22 cellular contexts compared by ENCODE assay signal in the genomic region with DNA sequence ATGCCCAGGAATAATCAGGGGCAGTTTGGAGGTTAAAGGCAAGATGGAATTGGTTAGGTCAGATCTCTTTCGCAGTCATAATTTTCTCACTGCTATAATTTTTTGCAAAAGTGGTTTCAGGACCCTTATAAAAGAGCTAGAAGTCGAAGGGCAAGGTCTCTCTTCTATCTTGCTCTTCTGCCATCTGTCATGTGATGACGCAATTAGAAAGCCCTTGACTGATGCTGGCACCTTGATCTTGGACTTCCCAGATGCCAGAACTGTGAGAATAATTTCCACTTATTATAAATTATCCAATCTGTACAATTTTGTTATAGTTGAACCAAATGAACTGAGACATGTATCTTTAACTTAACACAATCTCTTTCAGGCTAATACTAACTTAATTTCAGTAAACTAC. TPM values are rescaled to one million over a fixed set of nuclear protein-coding genes. Genes with fewer than 3 reads are reported as not detected.
DNase-seq lines count a peak whose midpoint lies in the region; ATAC-seq, FAIRE-seq and TF ChIP-seq lines count a peak whose summit lies in the region.
"Had no signal": no experiment of that assay in that cellular context is flagged by ENCODE, and none has a peak within 500 bp of the region (broad histone marks: within the 10 kb centered on the region; RNA-seq: fewer than 3 reads in every experiment).

No MANE protein-coding gene starts in this region.

- POLR2A ChIA-PET in HepG2 (lab: Yijun Ruan, JAX): no interaction called here

- H3K9ac ChIP-seq in HepG2 (ENCODE audit: insufficient read depth, low read depth, low read length): no peak overlapping the region
- H3K9ac ChIP-seq: BLaER1 treated with 17β-estradiol and CSF1 and Interleukin-3, amounts not matched to agents 10 nM and 100 nM; GM23248 had no signal

- TF ChIP-seq CTCF in HepG2 (CRISPR knock-in tag; IDR thresholded peaks at IDR 0.05) (no peak), right lobe of liver (IDR thresholded peaks at IDR 0.05) (no peak), osteocyte (IDR thresholded peaks at IDR 0.05) (no peak)

- in situ Hi-C loops in HepG2 (cut with HindIII; ENCODE audit: extremely low pct_ligation_motif_present, low pct_unique_long_range_greater_than_20kb): no loop called here

- CTCF ChIA-PET in HepG2 (lab: Yijun Ruan, JAX; ENCODE audit: low intra/inter-chr PET ratio, low total read pairs): no interaction called here

- H3K4me1 ChIP-seq in HepG2 (ENCODE audit: insufficient read depth, low read length) (peaks cover 14% of the 10 kb centered on the region), right lobe of liver (no peaks in the 10 kb centered on the region)

- peaks cover 3% of the 10 kb centered on the region for H3K36me3 Mint-ChIP-seq in osteocyte (ENCODE audit: unreplicated experiment)
- H3K36me3 Mint-ChIP-seq: CD14-positive monocyte had no signal

- H3K27ac ChIP-seq in HepG2 (ENCODE audit: extremely low read length, insufficient read depth, low read length): no peak overlapping the region
- H3K27ac ChIP-seq in right lobe of liver: no peak overlapping the region
- H3K27ac ChIP-seq: 22Rv1; BLaER1 treated with 17β-estradiol and CSF1 and Interleukin-3, amounts not matched to agents 10 nM and 100 nM; GM23248 had no signal

- no peak for TF ChIP-seq RAD21 in HepG2 (CRISPR knock-in tag; IDR thresholded peaks at IDR 0.05)

- H3K27me3 Mint-ChIP-seq in osteocyte (ENCODE audit: unreplicated experiment): peaks cover 19% of the 10 kb centered on the region

- H3K79me2 ChIP-seq in HepG2 (ENCODE audit: insufficient read depth, low read length): no peaks in the 10 kb centered on the region

- no peak for ATAC-seq in HepG2
- ATAC-seq in right lobe of liver: no peak
- ATAC-seq in HG03025 (IDR thresholded peaks at IDR 0.05; ENCODE audit: low FRiP score, unreplicated experiment): no peak

- BruUV-seq in HepG2 (replicated peaks; lab: Mats Ljungman, UMichigan): no TSS peak

- TF ChIP-seq EP300 in HepG2 (IDR thresholded peaks at IDR 0.05; ENCODE audit: low read depth in 2 of 2, low read length in 2 of 2) (no peak), HepG2 (CRISPR knock-in tag; IDR thresholded peaks at IDR 0.05; ENCODE audit: borderline replicate concordance) (no peak)

- H3K36me3 ChIP-seq in HepG2 (replicated peaks in 1 of 2; ENCODE audit: control insufficient read depth in 1 of 2, insufficient read depth in 2 of 2, low read length in 2 of 2) (no peaks in the 10 kb centered on the region), right lobe of liver (no peaks in the 10 kb centered on the region)
- H3K36me3 ChIP-seq: BLaER1 treated with 17β-estradiol and CSF1 and Interleukin-3, amounts not matched to agents 10 nM and 100 nM had no signal

- H2AFZ ChIP-seq in HepG2 (ENCODE audit: low read length): no peak overlapping the region
- H2AFZ ChIP-seq: GM23248 had no signal

- H3K4me2 ChIP-seq in HepG2 (ENCODE audit: low read depth, low read length): no peak overlapping the region
- H3K4me2 ChIP-seq: BLaER1 treated with 17β-estradiol and CSF1 and Interleukin-3, amounts not matched to agents 10 nM and 100 nM had no signal

- H3K4me1 Mint-ChIP-seq in osteocyte (ENCODE audit: unreplicated experiment): peaks cover 1% of the 10 kb centered on the region
- H3K4me1 Mint-ChIP-seq: B cell had no signal

- DNase-seq in NCI-H2227 (lab: John Stamatoyannopoulos, UW; ENCODE audit: unreplicated experiment) (peak; percentile 32), NCI-H2227 treated with DMSO at 0.1 percent for 48 hours (lab: John Stamatoyannopoulos, UW) (no peak), HepG2 (ENCODE audit: low spot score) (no peak), right lobe of liver (no peak), NCI-H2171 treated with DMSO at 0.1 percent for 48 hours (lab: John Stamatoyannopoulos, UW) (peak; percentile 27), osteocyte (ENCODE audit: extremely low spot score, unreplicated experiment) (no peak)
- DNase-seq: CD4-positive, alpha-beta T cell; CD8-positive, alpha-beta memory T cell; DMS153; DND-41; GM23248; H7; HCEC 1CT had no signal

- H3K4me3 ChIP-seq in HepG2 (replicated peaks in 1 of 3; ENCODE audit: insufficient read depth in 1 of 3, low read depth in 2 of 3, low read length in 3 of 3) (no peak overlapping the region), right lobe of liver (no peak overlapping the region)
- H3K4me3 ChIP-seq: BLaER1 treated with 17β-estradiol and CSF1 and Interleukin-3, amounts not matched to agents 10 nM and 100 nM; GM23248 had no signal

- peaks cover 29% of the 10 kb centered on the region for H3K9me3 Mint-ChIP-seq in osteocyte (ENCODE audit: unreplicated experiment)

- intact Hi-C loops in HepG2 (cut with micrococcal nuclease; ENCODE audit: unreplicated experiment): loop anchor here (5.0 kb wide), 1 partner anchor 312 kb away; no protein-coding TSS in a partner anchor
- intact Hi-C loops in right lobe of liver (cut with DNase I): no loop called here

- peaks cover 9% of the 10 kb centered on the region; the same call in 1 of the 2 replicates for H3K9me3 ChIP-seq in HepG2 (ENCODE audit: low read length)
- peaks cover 0 to 12% (median 0%) of the 10 kb centered on the region in 4 donors for H3K9me3 ChIP-seq in right lobe of liver

- H3K4me3 Mint-ChIP-seq in osteocyte (ENCODE audit: unreplicated experiment): no peak overlapping the region
- H3K4me3 Mint-ChIP-seq: B cell; CD14-positive monocyte; CD4-positive, alpha-beta T cell; CD8-positive, alpha-beta memory T cell had no signal

- no peaks in the 10 kb centered on the region for H4K20me1 ChIP-seq in HepG2 (ENCODE audit: insufficient read depth, low read length)
- H4K20me1 ChIP-seq: BLaER1 treated with 17β-estradiol and CSF1 and Interleukin-3, amounts not matched to agents 10 nM and 100 nM had no signal

- no peak for FAIRE-seq in HepG2 (lab: Jason Lieb, UNC)
- FAIRE-seq: A204.1, D721Med, GM12892, H1 had no signal

- H3K27ac Mint-ChIP-seq in osteocyte (ENCODE audit: unreplicated experiment): no peak overlapping the region
- H3K27ac Mint-ChIP-seq: B cell; CD14-positive monocyte; CD4-positive, alpha-beta T cell; CD8-positive, alpha-beta memory T cell had no signal

- TF ChIP-seq POLR2A in HepG2 (IDR thresholded peaks at IDR 0.05; ENCODE audit: insufficient read depth in 1 of 2, low read depth in 2 of 2, low read length in 2 of 2): no peak
- no peak for TF ChIP-seq POLR2A in right lobe of liver (IDR thresholded peaks at IDR 0.05)

- WGBS in HepG2 (ENCODE audit: low lambda C conversion rate): 40% methylated on average over 3 of the region's 3 CpGs
- WGBS in right lobe of liver (ENCODE audit: insufficient coverage, low coverage, low lambda C conversion rate, missing lambda C conversion rate): 69% methylated on average over 3 of the region's 3 CpGs

- H3K27me3 ChIP-seq in HepG2 (ENCODE audit: control insufficient read depth in 1 of 2, insufficient read depth in 2 of 2, low read length in 2 of 2): no peaks in the 10 kb centered on the region
- no peaks in the 10 kb centered on the region for H3K27me3 ChIP-seq in right lobe of liver
- H3K27me3 ChIP-seq: BLaER1 treated with 17β-estradiol and CSF1 and Interleukin-3, amounts not matched to agents 10 nM and 100 nM had no signal

TF ChIP-seq in HepG2, 621 proteins besides CTCF, POLR2A, EP300 and RAD21:
- TF ChIP-seq CEBPB (IDR thresholded peaks at IDR 0.05; ENCODE audit: borderline replicate concordance, low read depth, low read length) (0 out of 2 replicates have a peak, but pooled peaks have one; percentile 18), CC2D1A (CRISPR knock-in tag; IDR thresholded peaks at IDR 0.05) (no peak)

RNA-seq across cellular contexts. Expression of a gene that starts 6.3 kb away (rescaled TPM):
- total RNA-seq in HepG2 (2016; rRNA removed; fragmentation: Illumina TruSeq; extraction: Trizol): 33.1 and 39.9 TPM in 2 replicates
- total RNA-seq in HepG2 (2016; cell fraction: cytosol; rRNA removed; fragmentation: Illumina TruSeq; extraction: Trizol; ENCODE audit: low read depth): 9.4 and 10.0 TPM in 2 replicates
- 30.2 and 34.3 TPM in 2 replicates for total RNA-seq in HepG2 (2016; cell fraction: insoluble cytoplasmic fraction; rRNA removed; fragmentation: Illumina TruSeq; extraction: Trizol)
- total RNA-seq in HepG2 (2016; cell fraction: membrane; rRNA removed; fragmentation: Illumina TruSeq; extraction: Trizol): 30.2 and 31.0 TPM in 2 replicates
- 13.8 and 14.2 TPM in 2 replicates for total RNA-seq in HepG2 (2016; cell fraction: nucleus; rRNA removed; fragmentation: Illumina TruSeq; extraction: Trizol)
- 23.6 and 24.5 TPM in 2 replicates for polyA plus RNA-seq in HepG2 (2011; rRNA removed)
- polyA plus RNA-seq in HepG2 (2011; cell fraction: cytosol; rRNA removed): 29.3 and 33.5 TPM in 2 replicates
- 13.3 and 15.1 TPM in 2 replicates for polyA plus RNA-seq in HepG2 (2011; cell fraction: nucleus; rRNA removed)
- polyA plus RNA-seq in HepG2 (2012): 26.8 and 27.1 TPM in 2 replicates
- 7.0 and 8.2 TPM in 2 replicates for polyA plus RNA-seq in HepG2 (2016; cell fraction: cytosol; fragmentation: Illumina TruSeq; extraction: Trizol; ENCODE audit: low read depth)
- polyA plus RNA-seq in HepG2 (2016; cell fraction: insoluble cytoplasmic fraction; fragmentation: Illumina TruSeq; extraction: Trizol; ENCODE audit: low read depth): 32.1 and 36.3 TPM in 2 replicates
- polyA plus RNA-seq in HepG2 (2016; cell fraction: membrane; fragmentation: Illumina TruSeq; extraction: Trizol; ENCODE audit: low read depth): 22.0 and 22.5 TPM in 2 replicates
- 18.9 and 19.8 TPM in 2 replicates for polyA plus RNA-seq in HepG2 (2016; cell fraction: nucleus; fragmentation: Illumina TruSeq; extraction: Trizol; ENCODE audit: insufficient read depth, low read depth)
- 27.4 and 36.7 TPM in 2 replicates for polyA minus RNA-seq in HepG2 (2011; rRNA and poly(A)+ RNA removed; ENCODE audit: low replicate concordance)
- 18.6 and 19.0 TPM in 2 replicates for polyA minus RNA-seq in HepG2 (2011; cell fraction: cytosol; rRNA and poly(A)+ RNA removed)
- 17.0 and 17.4 TPM in 2 replicates for polyA minus RNA-seq in HepG2 (2011; cell fraction: nucleus; rRNA and poly(A)+ RNA removed)
- total RNA-seq in right lobe of liver: 10 to 100 TPM; 16.3 to 35.9 (median 21.5) TPM
- total RNA-seq in osteocyte: 48.3 and 50.9 TPM in 2 replicates

Comparison
In these comparisons a context has a peak if more than half of its experiments do, and no peak if none do; other contexts are left out.
1. DNase-seq: peak in NCI-H2227 (single experiment) and NCI-H2171 treated with DMSO at 0.1 percent for 48 hours (single experiment); none in NCI-H2227 treated with DMSO at 0.1 percent for 48 hours (single experiment), HepG2 (single experiment), right lobe of liver (0 of 3) and osteocyte (single experiment).